In the genomic region with DNA sequence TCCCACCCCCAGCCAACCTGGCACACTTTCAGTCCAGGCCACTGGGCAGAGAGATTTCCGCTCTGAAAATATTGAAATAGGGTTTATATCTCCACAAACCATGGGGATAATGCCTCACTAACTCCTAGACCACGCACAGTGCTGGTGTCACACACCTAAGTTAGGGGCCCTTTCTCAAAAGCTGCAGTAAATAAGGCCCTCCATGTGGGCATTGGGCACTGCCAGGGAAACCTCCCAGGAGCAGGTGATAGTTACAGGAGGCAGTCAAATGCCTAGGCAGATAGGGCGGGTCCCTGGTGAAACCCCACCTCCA, we compare ENCODE assay signal across 30 cellular contexts. TPM values are rescaled to one million over a fixed set of nuclear protein-coding genes. Genes with fewer than 3 reads are reported as not detected.
A peak's percentile ranks its signal among the peaks of the same experiment; 100 is the strongest.
DNase-seq lines count a peak whose midpoint lies in the region; ATAC-seq and TF ChIP-seq lines count a peak whose summit lies in the region.
"Had no signal": no experiment of that assay in that cellular context is flagged by ENCODE, and none has a peak within 500 bp of the region (broad histone marks: within the 10 kb centered on the region; RNA-seq: fewer than 3 reads in every experiment).

No MANE protein-coding gene starts in this region.

- POLR2A ChIA-PET in CD8-positive, alpha-beta T cell (lab: Charles Lee), result interaction anchor here (0.6 to 26.0 kb wide), 7 partner anchors 8 to 68 kb away, joined by 3 to 633 read pairs (median 3); no protein-coding TSS in a partner anchor
- POLR2A ChIA-PET in activated CD4-positive, alpha-beta memory T cell treated with anti-CD3 and anti-CD28 coated beads for 36 hours (lab: Charles Lee), result interaction anchor here (1.9 to 2.5 kb wide), 2 partner anchors 19 to 32 kb away, joined by 11 read pairs; no protein-coding TSS in a partner anchor

- H2AFZ ChIP-seq in smooth muscle cell (ENCODE audit: low read depth), result no peak overlapping the region
- H2AFZ ChIP-seq in Karpas-422 (ENCODE audit: low read length), result no peak overlapping the region

- H3K9me3 ChIP-seq in CD8-positive, alpha-beta T cell (ENCODE audit: low read length), result no peaks in the 10 kb centered on the region
- no peaks in the 10 kb centered on the region for H3K9me3 ChIP-seq in spleen
- H3K9me3 ChIP-seq in smooth muscle cell (replicated peaks; ENCODE audit: low read depth), result no peaks in the 10 kb centered on the region
- no peaks in the 10 kb centered on the region for H3K9me3 ChIP-seq in Karpas-422 (ENCODE audit: low read length)
- H3K9me3 ChIP-seq: esophagus squamous epithelium, sigmoid colon, suprapubic skin had no signal

- no peak overlapping the region for H3K9ac ChIP-seq in smooth muscle cell (ENCODE audit: low read depth)
- no peak overlapping the region for H3K9ac ChIP-seq in Karpas-422 (ENCODE audit: low read length)

- H3K27me3 ChIP-seq in CD8-positive, alpha-beta T cell (ENCODE audit: insufficient read depth, low read length), result no peaks in the 10 kb centered on the region
- no peaks in the 10 kb centered on the region for H3K27me3 ChIP-seq in spleen (replicated peaks in 1 of 7)
- H3K27me3 ChIP-seq in smooth muscle cell (ENCODE audit: low read depth), result peaks cover 33% of the 10 kb centered on the region
- no peaks in the 10 kb centered on the region for H3K27me3 ChIP-seq in Karpas-422 (ENCODE audit: low read length)
- H3K27me3 ChIP-seq: sigmoid colon had no signal

- H3F3A ChIP-seq in smooth muscle cell (ENCODE audit: low read depth), result no peaks in the 10 kb centered on the region

- H3K27me3 Mint-ChIP-seq in CD8-positive, alpha-beta T cell (ENCODE audit: low read depth), result no peaks in the 10 kb centered on the region
- H3K27me3 Mint-ChIP-seq in activated CD4-positive, alpha-beta memory T cell treated with anti-CD3 and anti-CD28 coated beads for 36 hours, result no peaks in the 10 kb centered on the region
- H3K27me3 Mint-ChIP-seq: activated CD4-positive, alpha-beta T cell treated with anti-CD3 and anti-CD28 coated beads, Interleukin-2, amount 10 ng/mL, durations not matched to agents 7 days and 5 days had no signal

- no peaks in the 10 kb centered on the region for H3K9me3 Mint-ChIP-seq in CD8-positive, alpha-beta T cell
- no peaks in the 10 kb centered on the region for H3K9me3 Mint-ChIP-seq in activated CD4-positive, alpha-beta memory T cell treated with anti-CD3 and anti-CD28 coated beads for 36 hours

- no peak overlapping the region for H3K27ac ChIP-seq in CD8-positive, alpha-beta T cell (ENCODE audit: low read depth, low read length)
- no peak overlapping the region for H3K27ac ChIP-seq in coronary artery
- peak overlapping the region in 2 of 8 donors; percentile 21 to 40 for H3K27ac ChIP-seq in spleen
- no peak overlapping the region for H3K27ac ChIP-seq in smooth muscle cell (ENCODE audit: low read depth)
- H3K27ac ChIP-seq in Karpas-422 (ENCODE audit: low read length), result no peak overlapping the region
- H3K27ac ChIP-seq: brain microvascular endothelial cell, esophagus squamous epithelium, sigmoid colon, suprapubic skin, WERI-Rb-1 had no signal

- peaks cover 50% of the 10 kb centered on the region for H3K4me1 ChIP-seq in CD8-positive, alpha-beta T cell (ENCODE audit: insufficient read depth, low read length)
- H3K4me1 ChIP-seq in spleen, result peaks cover 9 to 87% (median 55%) of the 10 kb centered on the region in 6 donors
- H3K4me1 ChIP-seq in smooth muscle cell (ENCODE audit: low read depth), result no peaks in the 10 kb centered on the region
- H3K4me1 ChIP-seq in Karpas-422 (ENCODE audit: low read length), result peaks cover 34% of the 10 kb centered on the region

- H4K20me1 ChIP-seq in smooth muscle cell (ENCODE audit: low read depth), result no peaks in the 10 kb centered on the region
- no peaks in the 10 kb centered on the region for H4K20me1 ChIP-seq in Karpas-422 (ENCODE audit: insufficient read depth, low read depth, low read length)

- H3K9me2 ChIP-seq in Karpas-422 (replicated peaks; ENCODE audit: insufficient read depth, low read length), result no peaks in the 10 kb centered on the region

- H3K4me2 ChIP-seq in smooth muscle cell (no peak overlapping the region), Karpas-422 (ENCODE audit: low read depth, low read length, poor library complexity, severe bottlenecking) (no peak overlapping the region)

- H3K27ac Mint-ChIP-seq in CD8-positive, alpha-beta T cell, result peak overlapping the region; percentile 92
- H3K27ac Mint-ChIP-seq in activated CD4-positive, alpha-beta memory T cell treated with anti-CD3 and anti-CD28 coated beads for 36 hours, result peak overlapping the region; percentile 53
- H3K27ac Mint-ChIP-seq: activated CD4-positive, alpha-beta T cell treated with anti-CD3 and anti-CD28 coated beads, Interleukin-2, amount 10 ng/mL, durations not matched to agents 7 days and 5 days; endodermal cell; progenitor cell of endocrine pancreas had no signal

- peaks cover 1% of the 10 kb centered on the region for H3K36me3 ChIP-seq in CD8-positive, alpha-beta T cell (ENCODE audit: insufficient read depth, low read length)
- peaks cover 0 to 5% (median 0%) of the 10 kb centered on the region in 6 donors for H3K36me3 ChIP-seq in spleen
- H3K36me3 ChIP-seq in smooth muscle cell (ENCODE audit: low read depth), result no peaks in the 10 kb centered on the region
- no peaks in the 10 kb centered on the region for H3K36me3 ChIP-seq in Karpas-422 (ENCODE audit: insufficient read depth, low read length)
- H3K36me3 ChIP-seq: brain microvascular endothelial cell, esophagus squamous epithelium, sigmoid colon, suprapubic skin, WERI-Rb-1 had no signal

- peaks cover 69% of the 10 kb centered on the region for H3K4me1 Mint-ChIP-seq in CD8-positive, alpha-beta T cell (ENCODE audit: low read depth)
- H3K4me1 Mint-ChIP-seq in activated CD4-positive, alpha-beta memory T cell treated with anti-CD3 and anti-CD28 coated beads for 36 hours (ENCODE audit: low read depth), result peaks cover 65% of the 10 kb centered on the region

- CTCF ChIA-PET in CD8-positive, alpha-beta T cell (lab: Charles Lee), result interaction anchor here (0.6 to 27.1 kb wide), 5 partner anchors 33 to 162 kb away, joined by 3 to 403 read pairs (median 6); no protein-coding TSS in a partner anchor
- CTCF ChIA-PET in activated CD4-positive, alpha-beta memory T cell treated with anti-CD3 and anti-CD28 coated beads for 36 hours (lab: Charles Lee), result interaction anchor here (1.0 to 9.0 kb wide), 5 partner anchors 14 to 70 kb away, joined by 3 to 82 read pairs (median 5); no protein-coding TSS in a partner anchor

- 89 to 96% (median 93%) methylated on average over 3 of the region's 3 CpGs for WGBS in spleen, 5 donors
- 96% methylated on average over 3 of the region's 3 CpGs for WGBS in smooth muscle cell (ENCODE audit: low lambda C conversion rate)

- H3K4me3 Mint-ChIP-seq in CD8-positive, alpha-beta T cell, result peak overlapping the region; percentile 9
- no peak overlapping the region for H3K4me3 Mint-ChIP-seq in activated CD4-positive, alpha-beta memory T cell treated with anti-CD3 and anti-CD28 coated beads for 36 hours
- H3K4me3 Mint-ChIP-seq: activated CD4-positive, alpha-beta T cell treated with anti-CD3 and anti-CD28 coated beads, Interleukin-2, amount 10 ng/mL, durations not matched to agents 7 days and 5 days; endodermal cell had no signal

- no peaks in the 10 kb centered on the region for H3K79me2 ChIP-seq in smooth muscle cell (ENCODE audit: low read depth)
- peaks cover 15% of the 10 kb centered on the region; the same call in 1 of the 2 replicates for H3K79me2 ChIP-seq in Karpas-422 (ENCODE audit: low read length)

- intact Hi-C loops in CD8-positive, alpha-beta T cell (cut with DNase I, micrococcal nuclease), result no loop called here
- intact Hi-C loops in activated CD4-positive, alpha-beta memory T cell treated with anti-CD3 and anti-CD28 coated beads for 36 hours (cut with micrococcal nuclease), result no loop called here
- intact Hi-C loops in spleen (cut with DNase I; ENCODE audit: low total_unique reads), result no loop called here

- H3K4me3 ChIP-seq in CD8-positive, alpha-beta T cell (ENCODE audit: low read depth, low read length), result no peak overlapping the region
- no peak overlapping the region for H3K4me3 ChIP-seq in coronary artery
- no peak overlapping the region for H3K4me3 ChIP-seq in spleen
- no peak overlapping the region for H3K4me3 ChIP-seq in smooth muscle cell
- H3K4me3 ChIP-seq in Karpas-422 (ENCODE audit: low read length), result no peak overlapping the region
- H3K4me3 ChIP-seq: esophagus squamous epithelium, sigmoid colon, suprapubic skin had no signal

- ATAC-seq in CD8-positive, alpha-beta T cell, result no peak
- ATAC-seq: left ventricle myocardium superior, SK-N-SH treated with all-trans-retinoic acid at 6 μM for 48 hours had no signal

- TF ChIP-seq POLR2A in spleen (IDR thresholded peaks at IDR 0.05), result no peak

- no peak for DNase-seq in CD8-positive, alpha-beta T cell
- DNase-seq in activated CD4-positive, alpha-beta memory T cell treated with anti-CD3 and anti-CD28 coated beads for 36 hours, result no peak
- peak; percentile 62 for DNase-seq in coronary artery (ENCODE audit: low spot score)
- peak; percentile 50 for DNase-seq in spleen
- no peak for DNase-seq in smooth muscle cell (lab: John Stamatoyannopoulos, UW; ENCODE audit: unreplicated experiment)
- no peak for DNase-seq in Karpas-422
- no peak for DNase-seq in HUDEP-2 (lab: John Stamatoyannopoulos, UW; ENCODE audit: unreplicated experiment in 76 of 76)
- DNase-seq: activated CD4-positive, alpha-beta T cell treated with anti-CD3 and anti-CD28 coated beads, Interleukin-2, amount 10 ng/mL, durations not matched to agents 7 days and 5 days; brain microvascular endothelial cell; C1 segment of cervical spinal cord; DMS 273 treated with DMSO at 0.1 percent for 48 hours; esophagus squamous epithelium; HCEC 1CT; IMR-90; left ventricle myocardium superior; midbrain; NCI-H1105; NCI-H2081; NCI-H345; NCI-H774; sigmoid colon; T-helper 9 cell; WERI-Rb-1 had no signal

- TF ChIP-seq CTCF in CD8-positive, alpha-beta T cell (IDR thresholded peaks at IDR 0.05), result no peak
- TF ChIP-seq CTCF in coronary artery (IDR thresholded peaks at IDR 0.05) (no peak), spleen (IDR thresholded peaks at IDR 0.05 in 8 of 11, conservative IDR thresholded peaks at IDR 0.05 in 3 of 11) (no peak), smooth muscle cell (IDR thresholded peaks at IDR 0.05; ENCODE audit: borderline replicate concordance, insufficient read depth, poor library complexity, severe bottlenecking) (no peak)

- peaks cover 19% of the 10 kb centered on the region for H3K36me3 Mint-ChIP-seq in CD8-positive, alpha-beta T cell
- H3K36me3 Mint-ChIP-seq in activated CD4-positive, alpha-beta memory T cell treated with anti-CD3 and anti-CD28 coated beads for 36 hours, result peaks cover 37% of the 10 kb centered on the region

RNA-seq across cellular contexts. Expression of gene IL10RA, which starts 3.1 kb away (rescaled TPM):
- total RNA-seq in CD8-positive, alpha-beta T cell, result 100 to 1,000 TPM; 295 to 299 TPM
- 100 to 1,000 TPM; 114 to 117 TPM for total RNA-seq in activated CD4-positive, alpha-beta memory T cell treated with anti-CD3 and anti-CD28 coated beads for 36 hours
- 100 to 1,000 TPM; 114 to 239 (median 171) TPM for total RNA-seq in spleen
- polyA plus RNA-seq in spleen, result 10 to 100 TPM; 32.9 to 39.4 (median 38.3) TPM
- 0.09 and 0.18 TPM in 2 replicates for total RNA-seq in smooth muscle cell
- 0.07 and 0.27 TPM in 2 replicates for polyA plus RNA-seq in smooth muscle cell
- 25.5 and 49.8 TPM in 2 replicates for total RNA-seq in Karpas-422 (2014; rRNA removed; shearing (Covaris generic); ENCODE audit: low replicate concordance)
- total RNA-seq: IMR-90 had no signal
- polyA plus RNA-seq: AG04450 had no signal

RNA-seq across cellular contexts. Expression of gene TMPRSS13, which starts 53.9 kb away (rescaled TPM):
- 1 to 10 TPM; 1.7 TPM for total RNA-seq in CD8-positive, alpha-beta T cell
- total RNA-seq in activated CD4-positive, alpha-beta memory T cell treated with anti-CD3 and anti-CD28 coated beads for 36 hours, result 1 to 10 TPM; 2.0 to 2.6 TPM
- total RNA-seq in spleen (1 to 10 TPM in 6 of 7 donors, under 1 TPM in 1; 0.95 to 2.2 (median 1.7) TPM), smooth muscle cell (0.90 and 1.3 TPM in 2 replicates)
- polyA plus RNA-seq in spleen (1 to 10 TPM; 1.3 to 1.9 (median 1.5) TPM), smooth muscle cell (0.73 TPM in 1 of 2 replicates, not detected in the other)
- total RNA-seq in Karpas-422 (2014; rRNA removed; shearing (Covaris generic); ENCODE audit: low replicate concordance), result 0.69 and 1.1 TPM in 2 replicates
- total RNA-seq: IMR-90, M059J, sigmoid colon had no signal
- polyA plus RNA-seq: AG04450, IMR-90, neural cell had no signal

Comparison
In these comparisons a context has a peak if more than half of its experiments do, and no peak if none do; other contexts are left out.
1. DNase-seq: peak in coronary artery (single experiment) and spleen (single experiment); none in CD8-positive, alpha-beta T cell (0 of 7), activated CD4-positive, alpha-beta memory T cell treated with anti-CD3 and anti-CD28 coated beads for 36 hours (single experiment), smooth muscle cell (single experiment), Karpas-422 (single experiment) and HUDEP-2 (0 of 76).
2. RNA of gene IL10RA, which starts 3.1 kb away (total RNA-seq): 295 to 299 TPM in CD8-positive, alpha-beta T cell, 114 to 239 TPM in spleen, 114 to 117 TPM in activated CD4-positive, alpha-beta memory T cell treated with anti-CD3 and anti-CD28 coated beads for 36 hours and 25.5 to 49.8 TPM in Karpas-422; 0.09 to 0.18 TPM in smooth muscle cell; every median in the first group is over 10 times any median in the second.